14 cellular contexts compared by ENCODE assay signal in genomic region chr15:80604583-80605506, GRCh38.
"Had no signal": no experiment of that assay in that cellular context is flagged by ENCODE, and none has a peak within 500 bp of the region (broad histone marks: within the 10 kb centered on the region; RNA-seq: fewer than 3 reads in every experiment).

No MANE protein-coding gene starts in this region.

- H3K27me3 ChIP-seq: sigmoid colon had no signal

- H3K9me3 Mint-ChIP-seq: activated T-cell treated with anti-CD3 and anti-CD28 coated beads, Interleukin-2, amount 50 U/mL, for 72 hours; nephron had no signal

- H3K27me3 Mint-ChIP-seq: memory B cell had no signal

- H3K4me1 Mint-ChIP-seq: memory B cell had no signal

- H3K4me3 Mint-ChIP-seq: activated T-cell treated with anti-CD3 and anti-CD28 coated beads, Interleukin-2, amount 50 U/mL, for 72 hours; brain; memory B cell; nephron had no signal

- H3K27ac ChIP-seq: heart left ventricle, left ventricle myocardium inferior, sigmoid colon, suprapubic skin had no signal

- H3K4me3 ChIP-seq: heart left ventricle, left ventricle myocardium inferior, sigmoid colon, suprapubic skin had no signal

- DNase-seq: activated CD4-positive, alpha-beta T cell treated with anti-CD3 and anti-CD28 coated beads, Interleukin-2, amount 50 U/mL, for 1 hour; activated naive CD4-positive, alpha-beta T cell treated with Interleukin-2 at 50 U/mL for 16 hours; activated T-cell treated with anti-CD3 and anti-CD28 coated beads, Interleukin-2, amount 50 U/mL, for 72 hours; cerebellar nuclear complex; dermis blood vessel endothelial cell; heart left ventricle; left ventricle myocardium inferior; sigmoid colon; stimulated activated CD4-positive, alpha-beta T cell treated with anti-CD3 and anti-CD28 coated beads, Interleukin-12 subunit alpha, Interleukin-12 subunit beta, amount 100 ng/mL, for 4 hours; stimulated activated naive CD8-positive, alpha-beta T cell treated with anti-CD3 and anti-CD28 coated beads, Interleukin-15, Interleukin-2, amounts not matched to agents 100 U/mL and 50 U/mL, for 24 hours had no signal

- H3K36me3 Mint-ChIP-seq: brain, memory B cell had no signal

- H3K27ac Mint-ChIP-seq: activated T-cell treated with anti-CD3 and anti-CD28 coated beads, Interleukin-2, amount 50 U/mL, for 72 hours; brain; memory B cell; nephron had no signal

- H3K4me1 ChIP-seq: left ventricle myocardium inferior, sigmoid colon had no signal

- H3K36me3 ChIP-seq: heart left ventricle, left ventricle myocardium inferior, sigmoid colon, suprapubic skin had no signal

- H3K9me3 ChIP-seq: heart left ventricle, left ventricle myocardium inferior, sigmoid colon, suprapubic skin had no signal
